In the genomic region with DNA sequence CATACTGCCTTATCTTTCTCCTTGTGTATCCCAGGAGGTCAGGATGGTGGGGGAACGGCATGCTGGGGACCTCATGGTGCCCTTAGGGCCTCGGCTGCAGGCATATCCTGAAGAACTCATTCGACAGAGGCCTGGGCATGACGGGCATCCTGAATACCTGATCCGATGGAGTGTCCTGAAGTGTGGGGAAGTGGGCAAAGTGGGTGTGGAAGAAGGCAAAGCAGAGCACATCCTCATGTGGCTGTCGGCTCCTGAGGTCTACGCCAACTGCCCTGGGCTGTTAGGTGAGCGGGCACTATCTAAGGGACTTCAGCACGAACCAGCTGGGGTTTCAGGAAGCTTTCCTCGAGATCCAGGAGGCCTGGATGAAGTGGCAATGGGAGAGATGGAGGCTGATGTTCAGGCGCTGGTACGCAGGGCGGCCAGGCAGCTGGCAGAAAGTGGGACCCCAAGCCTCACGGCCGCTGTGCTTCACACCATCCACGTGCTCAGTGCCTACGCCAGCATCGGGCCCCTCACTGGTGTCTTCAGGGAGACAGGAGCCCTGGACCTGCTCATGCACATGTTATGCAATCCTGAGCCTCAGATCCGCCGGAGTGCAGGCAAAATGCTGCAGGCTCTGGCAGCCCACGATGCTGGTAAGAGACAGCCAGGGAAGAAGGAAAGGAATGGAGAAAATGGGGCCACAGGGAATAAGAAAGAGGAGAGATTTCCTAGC, we compare ENCODE assay signal across 16 cellular contexts. TPM values are rescaled to one million over a fixed set of nuclear protein-coding genes. Genes with fewer than 3 reads are reported as not detected.
A peak's percentile ranks its signal among the peaks of the same experiment; 100 is the strongest.
DNase-seq lines count a peak whose midpoint lies in the region; ATAC-seq lines count a peak whose summit lies in the region.
"Had no signal": no experiment of that assay in that cellular context is flagged by ENCODE, and none has a peak within 500 bp of the region (broad histone marks: within the 10 kb centered on the region; RNA-seq: fewer than 3 reads in every experiment).

No MANE protein-coding gene starts in this region.

- peaks cover 40% of the 10 kb centered on the region for H3K4me1 ChIP-seq in BLaER1
- peaks cover 58% of the 10 kb centered on the region for H3K4me1 ChIP-seq in CD8-positive, alpha-beta memory T cell (ENCODE audit: insufficient read depth, low read length)
- H3K4me1 ChIP-seq: BE2C had no signal

- H3K36me3 ChIP-seq in BLaER1 = peaks cover 56% of the 10 kb centered on the region
- peaks cover 7% of the 10 kb centered on the region for H3K36me3 ChIP-seq in CD8-positive, alpha-beta memory T cell (ENCODE audit: insufficient read depth, low read length)

- peak overlapping the region; percentile 97; the same call in 1 of the 2 replicates for H3K4me2 ChIP-seq in BLaER1
- H3K4me2 ChIP-seq: KMS-11 had no signal

- no peak for DNase-seq in CD8-positive, alpha-beta memory T cell
- DNase-seq in naive thymus-derived CD8-positive, alpha-beta T cell = no peak
- DNase-seq in left ventricle myocardium superior (no peak), NCI-H345 (lab: John Stamatoyannopoulos, UW) (no peak), GM19240 (ENCODE audit: insufficient read length, low spot score) (no peak)
- DNase-seq: activated B cell treated with CpG ODN at 0.5 μM for 24 hours; BE2C; DMS79; effector memory CD4-positive, alpha-beta T cell; foreskin keratinocyte; NCI-H1694 had no signal

- POLR2A ChIA-PET in CD8-positive, alpha-beta memory T cell (lab: Charles Lee) = no interaction called here
- POLR2A ChIA-PET in naive thymus-derived CD8-positive, alpha-beta T cell (lab: Charles Lee) = interaction anchor here (0.6 to 1.7 kb wide), 2 partner anchors 11 to 320 kb away, joined by 4 to 19 read pairs; a partner anchor contains a TSS

- no peak for ATAC-seq in naive thymus-derived CD8-positive, alpha-beta T cell
- ATAC-seq in left ventricle myocardium superior (no peak), GM21576 (IDR thresholded peaks at IDR 0.05; ENCODE audit: unreplicated experiment) (no peak)
- ATAC-seq: foreskin keratinocyte had no signal

- H3K36me3 Mint-ChIP-seq in CD8-positive, alpha-beta memory T cell = peaks cover 6 to 59% (median 10%) of the 10 kb centered on the region in 3 donors
- H3K36me3 Mint-ChIP-seq in naive thymus-derived CD8-positive, alpha-beta T cell = peaks cover 0 to 47% (median 14%) of the 10 kb centered on the region in 3 donors

- H3K27me3 ChIP-seq in BLaER1 = no peaks in the 10 kb centered on the region
- H3K27me3 ChIP-seq in CD8-positive, alpha-beta memory T cell (ENCODE audit: insufficient read depth, low read length, poor library complexity, severe bottlenecking) = no peaks in the 10 kb centered on the region
- H3K27me3 ChIP-seq: BE2C, foreskin keratinocyte, tibial nerve had no signal

- CTCF ChIA-PET in CD8-positive, alpha-beta memory T cell (lab: Charles Lee) = no interaction called here

- H3K9me3 ChIP-seq in BLaER1 = no peaks in the 10 kb centered on the region; the same call in 1 of the 2 replicates
- H3K9me3 ChIP-seq in CD8-positive, alpha-beta memory T cell (ENCODE audit: low read length) = no peaks in the 10 kb centered on the region
- H3K9me3 ChIP-seq: BE2C, tibial nerve had no signal

- no peak overlapping the region for H3K9ac ChIP-seq in BLaER1
- H3K9ac ChIP-seq: KMS-11 had no signal

- H3K4me1 Mint-ChIP-seq in CD8-positive, alpha-beta memory T cell = peaks cover 44 to 64% (median 62%) of the 10 kb centered on the region in 3 donors
- H3K4me1 Mint-ChIP-seq in naive thymus-derived CD8-positive, alpha-beta T cell = peaks cover 45 to 61% (median 55%) of the 10 kb centered on the region in 4 donors

- intact Hi-C loops in left ventricle myocardium superior (cut with micrococcal nuclease) = no loop called here

- peaks cover 0 to 2% of the 10 kb centered on the region in 2 donors for H3K27me3 Mint-ChIP-seq in CD8-positive, alpha-beta memory T cell
- no peaks in the 10 kb centered on the region for H3K27me3 Mint-ChIP-seq in naive thymus-derived CD8-positive, alpha-beta T cell
- H3K27me3 Mint-ChIP-seq: activated B cell treated with CpG ODN at 0.5 μM for 24 hours had no signal

- H3K4me3 Mint-ChIP-seq in CD8-positive, alpha-beta memory T cell = peak overlapping the region in 6 of 7 donors; percentile 8 to 97 (median 54)
- peak overlapping the region in 9 of 10 donors; percentile 59 to 97 (median 93) for H3K4me3 Mint-ChIP-seq in naive thymus-derived CD8-positive, alpha-beta T cell

- H3K27ac ChIP-seq in BLaER1 (no peak overlapping the region), angular gyrus (ENCODE audit: low read depth, low read length) (peak overlapping the region; percentile 78)
- no peak overlapping the region for H3K27ac ChIP-seq in CD8-positive, alpha-beta memory T cell (ENCODE audit: low read depth, low read length)
- H3K27ac ChIP-seq: foreskin keratinocyte, KMS-11, tibial nerve had no signal

- peak overlapping the region in 5 of 8 donors; percentile 40 to 77 (median 51) for H3K27ac Mint-ChIP-seq in CD8-positive, alpha-beta memory T cell
- peak overlapping the region; percentile 17 to 96 (median 90) for H3K27ac Mint-ChIP-seq in naive thymus-derived CD8-positive, alpha-beta T cell
- H3K27ac Mint-ChIP-seq: activated B cell treated with CpG ODN at 0.5 μM for 24 hours had no signal

- no peaks in the 10 kb centered on the region for H4K20me1 ChIP-seq in BLaER1

- no peak overlapping the region for H3K4me3 ChIP-seq in BLaER1
- H3K4me3 ChIP-seq in CD8-positive, alpha-beta memory T cell (ENCODE audit: low read length) = no peak overlapping the region
- H3K4me3 ChIP-seq: tibial nerve had no signal

- no peaks in the 10 kb centered on the region for H3K9me3 Mint-ChIP-seq in CD8-positive, alpha-beta memory T cell
- H3K9me3 Mint-ChIP-seq in naive thymus-derived CD8-positive, alpha-beta T cell = no peaks in the 10 kb centered on the region
- H3K9me3 Mint-ChIP-seq: activated B cell treated with CpG ODN at 0.5 μM for 24 hours had no signal

RNA-seq across cellular contexts. Expression of a gene that starts 2.4 kb away (rescaled TPM):
- 10 to 100 TPM; 35.3 to 38.3 TPM for total RNA-seq in CD8-positive, alpha-beta memory T cell
- polyA plus RNA-seq in CD8-positive, alpha-beta memory T cell = 9.0 TPM
- total RNA-seq in naive thymus-derived CD8-positive, alpha-beta T cell = 100 to 1,000 TPM; 101 to 110 TPM
- 10 to 100 TPM in 2 of 3 donors, 1 to 10 TPM in 1; 6.8 to 10.4 (median 10.3) TPM for polyA plus RNA-seq in naive thymus-derived CD8-positive, alpha-beta T cell
- total RNA-seq in left ventricle myocardium superior = 10.9 TPM

RNA-seq across cellular contexts. Expression of a gene that starts 13.4 kb away (rescaled TPM):
- total RNA-seq in CD8-positive, alpha-beta memory T cell = 10 to 100 TPM; 55.1 to 57.4 TPM
- 8.0 TPM for polyA plus RNA-seq in CD8-positive, alpha-beta memory T cell
- 10 to 100 TPM; 26.5 to 27.3 TPM for total RNA-seq in naive thymus-derived CD8-positive, alpha-beta T cell
- 1 to 10 TPM; 3.9 to 6.9 (median 5.2) TPM for polyA plus RNA-seq in naive thymus-derived CD8-positive, alpha-beta T cell
- 78.7 TPM for total RNA-seq in left ventricle myocardium superior

RNA-seq across cellular contexts. Expression of a gene that starts 44.9 kb away (rescaled TPM):
- 10 to 100 TPM; 68.2 to 68.3 TPM for total RNA-seq in CD8-positive, alpha-beta memory T cell
- polyA plus RNA-seq in CD8-positive, alpha-beta memory T cell = 80.0 TPM
- 10 to 100 TPM; 45.9 to 53.8 TPM for total RNA-seq in naive thymus-derived CD8-positive, alpha-beta T cell
- 100 to 1,000 TPM; 109 to 173 (median 121) TPM for polyA plus RNA-seq in naive thymus-derived CD8-positive, alpha-beta T cell
- 31.2 TPM for total RNA-seq in left ventricle myocardium superior

RNA-seq across cellular contexts. Expression of a gene that starts 58.9 kb away (rescaled TPM):
- total RNA-seq in CD8-positive, alpha-beta memory T cell = 1 to 10 TPM; 1.1 to 1.2 TPM
- polyA plus RNA-seq in CD8-positive, alpha-beta memory T cell = not detected
- not detected for total RNA-seq in naive thymus-derived CD8-positive, alpha-beta T cell
- polyA plus RNA-seq in naive thymus-derived CD8-positive, alpha-beta T cell = not detected
- 0.15 TPM for total RNA-seq in left ventricle myocardium superior
- total RNA-seq: tibial nerve had no signal
